Comparison of ENCODE assay signal across 1 cellular context in the genomic region with DNA sequence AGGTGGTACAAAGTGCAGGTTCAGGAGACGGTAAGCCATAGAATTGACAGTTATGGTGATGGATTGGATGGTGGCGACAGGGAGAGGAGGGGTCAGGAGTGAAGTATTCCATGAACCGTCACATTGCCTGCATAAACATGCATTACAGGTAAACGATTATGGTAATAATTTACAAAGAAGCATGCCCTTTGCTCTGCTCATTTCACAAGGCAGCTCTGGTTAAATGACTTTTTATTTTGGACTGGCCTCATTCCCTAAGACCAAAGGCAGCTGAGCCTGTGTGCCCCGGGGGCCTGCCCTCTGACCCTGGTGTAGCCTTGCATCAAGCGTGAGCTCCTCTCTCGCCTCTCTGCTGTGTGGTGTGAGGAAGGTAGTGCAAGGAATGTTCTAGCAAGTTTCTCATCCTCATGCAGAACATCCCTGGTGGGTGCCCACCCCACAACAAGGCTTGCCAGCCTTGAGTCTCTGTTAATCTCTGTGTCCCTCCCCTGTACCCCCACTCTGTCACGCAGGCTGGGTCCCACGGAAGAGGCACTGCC.
TF ChIP-seq lines count a peak whose summit lies in the region.

No MANE protein-coding gene starts in this region.

TF ChIP-seq in K562, 482 proteins besides CTCF, POLR2A, EP300 and RAD21:
- no peak for TF ChIP-seq CBX8 (IDR thresholded peaks at IDR 0.05; ENCODE audit: borderline replicate concordance, extremely low read depth, low read depth, low read length, poor library complexity, severe bottlenecking)
- no peak for TF ChIP-seq OTX1 (CRISPR knock-in tag; IDR thresholded peaks at IDR 0.05)
- TF ChIP-seq ZNF778 (CRISPR knock-in tag; IDR thresholded peaks at IDR 0.05), result no peak
- TF ChIP-seq ZNF232 (CRISPR knock-in tag; IDR thresholded peaks at IDR 0.05), result no peak
- TF ChIP-seq NR2F6 (CRISPR knock-in tag; IDR thresholded peaks at IDR 0.05), result no peak
- TF ChIP-seq HNRNPH1 (optimal IDR thresholded peaks at IDR 0.05; ENCODE audit: low read depth, low read length), result no peak
- TF ChIP-seq RNF2 (IDR thresholded peaks at IDR 0.05), result no peak
- TF ChIP-seq SREBF2 (CRISPR knock-in tag; IDR thresholded peaks at IDR 0.05), result no peak
- TF ChIP-seq ZNF408 (CRISPR knock-in tag; IDR thresholded peaks at IDR 0.05; ENCODE audit: low read depth), result no peak
- TF ChIP-seq, protein P1, sequence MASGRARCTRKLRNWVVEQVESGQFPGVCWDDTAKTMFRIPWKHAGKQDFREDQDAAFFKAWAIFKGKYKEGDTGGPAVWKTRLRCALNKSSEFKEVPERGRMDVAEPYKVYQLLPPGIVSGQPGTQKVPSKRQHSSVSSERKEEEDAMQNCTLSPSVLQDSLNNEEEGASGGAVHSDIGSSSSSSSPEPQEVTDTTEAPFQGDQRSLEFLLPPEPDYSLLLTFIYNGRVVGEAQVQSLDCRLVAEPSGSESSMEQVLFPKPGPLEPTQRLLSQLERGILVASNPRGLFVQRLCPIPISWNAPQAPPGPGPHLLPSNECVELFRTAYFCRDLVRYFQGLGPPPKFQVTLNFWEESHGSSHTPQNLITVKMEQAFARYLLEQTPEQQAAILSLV (tag; IDR thresholded peaks at IDR 0.05), result no peak
- TF ChIP-seq ILF3 (IDR thresholded peaks at IDR 0.05; ENCODE audit: borderline replicate concordance), result no peak
TF ChIP-seq in K562: peak in this region for 0.
